In the genomic region with DNA sequence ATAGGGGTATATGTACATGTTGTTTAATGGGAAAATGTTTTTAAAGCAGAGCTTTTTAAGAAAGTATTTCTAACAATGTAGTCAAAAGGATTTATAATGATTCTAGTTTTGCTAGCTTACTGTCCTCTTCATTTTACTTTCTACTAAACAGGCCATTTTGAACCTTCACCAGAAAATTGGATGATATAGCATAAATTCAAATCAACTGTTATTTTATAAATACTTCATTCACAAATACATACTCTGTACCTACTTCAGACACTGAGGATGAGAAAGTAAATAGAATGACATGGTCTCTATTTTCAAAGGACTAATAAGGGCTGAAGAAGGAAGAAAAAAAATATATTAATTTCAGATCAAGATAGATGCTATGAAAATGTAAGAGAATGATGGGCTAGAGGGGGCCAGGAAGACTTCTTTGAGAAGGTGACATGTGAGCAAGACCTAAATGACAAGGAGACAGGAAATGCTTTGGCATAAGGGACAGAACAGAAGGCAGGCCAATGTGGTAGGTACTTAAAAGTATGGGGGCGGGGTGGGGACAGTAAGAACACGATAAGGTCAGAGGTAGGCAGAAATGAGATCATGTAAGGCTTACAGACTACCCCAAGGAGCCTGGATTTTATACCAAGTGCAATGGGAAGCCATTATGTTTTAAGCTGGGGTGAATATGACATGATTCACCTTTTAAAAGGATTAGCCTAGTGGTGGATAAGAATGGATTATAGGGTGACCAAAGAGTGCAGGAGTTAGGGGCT, we compare ENCODE assay signal across 17 cellular contexts. TPM values are rescaled to one million over a fixed set of nuclear protein-coding genes. Genes with fewer than 3 reads are reported as not detected.
DNase-seq lines count a peak whose midpoint lies in the region; ATAC-seq, FAIRE-seq and TF ChIP-seq lines count a peak whose summit lies in the region.
"Had no signal": no experiment of that assay in that cellular context is flagged by ENCODE, and none has a peak within 500 bp of the region (broad histone marks: within the 10 kb centered on the region; RNA-seq: fewer than 3 reads in every experiment).

No MANE protein-coding gene starts in this region.

- no peaks in the 10 kb centered on the region for H3F3A ChIP-seq in PC-3 (ENCODE audit: low read length, unreplicated experiment)

- no peaks in the 10 kb centered on the region for H3K9me1 ChIP-seq in K562 (ENCODE audit: control insufficient read depth, insufficient read depth, low read length)

- H3K9ac ChIP-seq in PC-3 (ENCODE audit: low read length) (no peak overlapping the region), K562 (ENCODE audit: insufficient read depth in 1 of 2, low read depth in 2 of 2, low read length in 2 of 2) (peak overlapping the region in 1 of 2 experiments; percentile 28; a peak in 1 of 4 replicates)

- H3K4me3 ChIP-seq in PC-3 (ENCODE audit: low read length) (no peak overlapping the region), K562 (no peak overlapping the region)
- H3K4me3 ChIP-seq: upper lobe of right lung had no signal

- WGBS in K562 (ENCODE audit: insufficient coverage, low coverage, missing lambda C conversion rate): 21% methylated on average over 2 of the region's 2 CpGs

- peak; percentile 56 for DNase-seq in activated CD8-positive, alpha-beta memory T cell treated with anti-CD3 and anti-CD28 coated beads, Interleukin-2, amount 50 U/mL, for 48 hours
- DNase-seq in activated CD8-positive, alpha-beta memory T cell treated with anti-CD3 and anti-CD28 coated beads for 24 hours: no peak
- DNase-seq in PC-3 (no peak), K562 (ENCODE audit: extremely low read depth in 1 of 4, low spot score in 3 of 4) (peak; percentile 54 to 82 (median 60)), GM10266 (ENCODE audit: extremely low spot score) (no peak), NCI-H1105 treated with DMSO at 0.1 percent for 48 hours (lab: John Stamatoyannopoulos, UW) (no peak), GM19238 (ENCODE audit: insufficient read length, low spot score) (no peak)
- DNase-seq in stimulated activated CD8-positive, alpha-beta memory T cell treated with anti-CD3 and anti-CD28 coated beads, Interleukin-15, amount 100 ng/mL, for 48 hours (ENCODE audit: low read depth in 2 of 2): peak; percentile 19 to 25
- DNase-seq: ACHN; H7; naive thymus-derived CD8-positive, alpha-beta T cell; NCI-H1048; NCI-H510A; upper lobe of right lung had no signal

- no peak for TF ChIP-seq RAD21 in K562 (CRISPR knock-in tag; conservative IDR thresholded peaks at IDR 0.05 in 1 of 2, IDR thresholded peaks at IDR 0.05 in 1 of 2)

- no peak for TF ChIP-seq CTCF in PC-3 (conservative IDR thresholded peaks at IDR 0.05; ENCODE audit: low read depth, low read length)
- no peak for TF ChIP-seq CTCF in K562 (IDR thresholded peaks at IDR 0.05 in 2 of 3, conservative IDR thresholded peaks at IDR 0.05 in 1 of 3; ENCODE audit: insufficient read depth in 2 of 3, low read depth in 1 of 3, low read length in 3 of 3)
- TF ChIP-seq CTCF in GM10266 (IDR thresholded peaks at IDR 0.05; ENCODE audit: control insufficient read depth, insufficient read depth, low read depth, missing control alignments): no peak

- 0 out of 2 replicates have a peak, but pooled peaks have one; percentile 11 for TF ChIP-seq POLR2A in K562 (conservative IDR thresholded peaks at IDR 0.05)

- 0 out of 2 replicates have a peak, but pooled peaks have one; percentile 10 for TF ChIP-seq EP300 in K562 (IDR thresholded peaks at IDR 0.05; ENCODE audit: low read length)

- CTCF ChIA-PET in PC-3 (lab: Charles Lee) (interaction anchor here (0.5 kb wide), 1 partner anchor 183 kb away, joined by 3 read pairs; no protein-coding TSS in a partner anchor), K562 (lab: Yijun Ruan, JAX; ENCODE audit: low intra/inter-chr PET ratio) (no interaction called here)

- in situ Hi-C loops in K562 (cut with MboI): no loop called here

- H3K4me1 ChIP-seq in PC-3 (ENCODE audit: insufficient read depth, low read length) (peaks cover 39% of the 10 kb centered on the region), K562 (replicated peaks in 1 of 2; ENCODE audit: control insufficient read depth in 2 of 2, insufficient read depth in 2 of 2, low read length in 2 of 2) (peaks cover 3 to 27% of the 10 kb centered on the region in 2 experiments)

- H4K20me1 ChIP-seq in PC-3 (ENCODE audit: low read length) (peaks cover 50% of the 10 kb centered on the region), K562 (replicated peaks; ENCODE audit: control insufficient read depth, insufficient read depth, low read length) (peaks cover 9% of the 10 kb centered on the region; the same call in 1 of the 2 replicates)

- H3K9me2 ChIP-seq in PC-3 (replicated peaks; ENCODE audit: low read length): no peaks in the 10 kb centered on the region

- POLR2A ChIA-PET in PC-3 (lab: Charles Lee; ENCODE audit: unreplicated experiment): interaction anchor here (0.9 kb wide), 1 partner anchor 95 kb away, joined by 3 read pairs; no protein-coding TSS in a partner anchor
- POLR2A ChIA-PET in K562 (lab: Yijun Ruan, JAX): interaction anchor here (1.6 to 5.2 kb wide), 2 partner anchors 11 to 19 kb away, joined by 6 to 73 read pairs; no protein-coding TSS in a partner anchor

- ATAC-seq in PC-3 (no peak), K562 (peak; percentile 54)
- ATAC-seq: naive thymus-derived CD8-positive, alpha-beta T cell; right cardiac atrium; upper lobe of right lung had no signal

- H3K27ac ChIP-seq in PC-3 (ENCODE audit: low read length): no peak overlapping the region
- H3K27ac ChIP-seq in K562 (ENCODE audit: extremely low read depth, low read depth, low read length): peak overlapping the region; percentile 42
- H3K27ac ChIP-seq: upper lobe of right lung had no signal

- no peak for FAIRE-seq in K562 (lab: Jason Lieb, UNC)
- FAIRE-seq: frontal cortex, islet of Langerhans had no signal

- no peaks in the 10 kb centered on the region for H3K9me3 ChIP-seq in PC-3 (ENCODE audit: low read length)
- H3K9me3 ChIP-seq in K562 (replicated peaks; ENCODE audit: control insufficient read depth, insufficient read depth, low read depth, low read length): no peaks in the 10 kb centered on the region
- H3K9me3 ChIP-seq: upper lobe of right lung had no signal

- H3K27me3 ChIP-seq in PC-3 (ENCODE audit: low read length) (no peaks in the 10 kb centered on the region), K562 (ENCODE audit: control insufficient read depth in 2 of 2, insufficient read depth in 2 of 2, low read length in 2 of 2) (no peaks in the 10 kb centered on the region)
- H3K27me3 ChIP-seq: upper lobe of right lung had no signal

- intact Hi-C loops in PC-3 (cut with micrococcal nuclease) (no loop called here), K562 (cut with micrococcal nuclease) (loop anchor here (10.0 kb wide), 2 partner anchors 255 to 495 kb away; no protein-coding TSS in a partner anchor)

- H3K79me2 ChIP-seq in PC-3 (ENCODE audit: low read length): peaks cover 82% of the 10 kb centered on the region
- peaks cover 93% of the 10 kb centered on the region for H3K79me2 ChIP-seq in K562 (ENCODE audit: control insufficient read depth, insufficient read depth, low read length)

- BruUV-seq in PC-3 (replicated peaks; lab: Mats Ljungman, UMichigan): no TSS peak
- BruUV-seq in K562 (replicated peaks; lab: Mats Ljungman, UMichigan): no TSS peak

- H2AFZ ChIP-seq in PC-3 (ENCODE audit: low read length) (no peak overlapping the region), K562 (ENCODE audit: low read depth, low read length) (no peak overlapping the region)

- H3K36me3 ChIP-seq in PC-3 (ENCODE audit: low read depth, low read length): peaks cover 22% of the 10 kb centered on the region; the same call in 1 of the 2 replicates
- peaks cover 55% of the 10 kb centered on the region for H3K36me3 ChIP-seq in K562 (ENCODE audit: control insufficient read depth, insufficient read depth, low read length)

- peak overlapping the region; percentile 24; the same call in 1 of the 2 replicates for H3K4me2 ChIP-seq in PC-3 (ENCODE audit: low read length)
- peak overlapping the region; percentile 53 for H3K4me2 ChIP-seq in K562 (ENCODE audit: insufficient read depth, low read length)

TF ChIP-seq in K562, 482 proteins besides CTCF, POLR2A, EP300 and RAD21 (continues in another document):
- TF ChIP-seq, protein P1, sequence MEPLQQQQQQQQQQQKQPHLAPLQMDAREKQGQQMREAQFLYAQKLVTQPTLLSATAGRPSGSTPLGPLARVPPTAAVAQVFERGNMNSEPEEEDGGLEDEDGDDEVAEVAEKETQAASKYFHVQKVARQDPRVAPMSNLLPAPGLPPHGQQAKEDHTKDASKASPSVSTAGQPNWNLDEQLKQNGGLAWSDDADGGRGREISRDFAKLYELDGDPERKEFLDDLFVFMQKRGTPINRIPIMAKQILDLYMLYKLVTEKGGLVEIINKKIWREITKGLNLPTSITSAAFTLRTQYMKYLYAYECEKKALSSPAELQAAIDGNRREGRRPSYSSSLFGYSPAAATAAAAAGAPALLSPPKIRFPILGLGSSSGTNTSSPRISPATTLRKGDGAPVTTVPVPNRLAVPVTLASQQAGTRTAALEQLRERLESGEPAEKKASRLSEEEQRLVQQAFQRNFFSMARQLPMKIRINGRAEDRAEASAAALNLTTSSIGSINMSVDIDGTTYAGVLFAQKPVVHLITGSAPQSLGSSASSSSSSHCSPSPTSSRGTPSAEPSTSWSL (CRISPR knock-in tag; IDR thresholded peaks at IDR 0.05; ENCODE audit: borderline replicate concordance): no peak
- TF ChIP-seq CHD1 (IDR thresholded peaks at IDR 0.05; ENCODE audit: low read length) (no peak), ZNF274 (IDR thresholded peaks at IDR 0.05; ENCODE audit: borderline replicate concordance, low read depth, low read length) (no peak), NFRKB (IDR thresholded peaks at IDR 0.05; ENCODE audit: low read depth) (no peak), PYGO2 (tag; IDR thresholded peaks at IDR 0.05) (no peak)

RNA-seq across cellular contexts. Expression of a gene that starts 5.2 kb away (rescaled TPM):
- total RNA-seq in PC-3 (2014; rRNA removed): 55.2 and 66.0 TPM in 2 replicates
- total RNA-seq in K562 (2011; cell fraction: chromatin; rRNA removed; ENCODE audit: low replicate concordance): 53.3 and 184 TPM in 2 replicates
- 23.0 and 32.8 TPM in 2 replicates for total RNA-seq in K562 (2011; cell fraction: nucleolus; rRNA removed)
- total RNA-seq in K562 (2011; cell fraction: nucleoplasm; rRNA removed): 75.4 and 125 TPM in 2 replicates
- 61.4 and 71.7 TPM in 2 replicates for total RNA-seq in K562 (2014; rRNA removed)
- 160 and 179 TPM in 2 replicates for total RNA-seq in K562 (2014; rRNA removed; fragmentation: Illumina TruSeq; extraction: Trizol)
- 134 and 151 TPM in 2 replicates for total RNA-seq in K562 (2015; rRNA removed; fragmentation: Illumina TruSeq; extraction: Trizol)
- 134 and 150 TPM in 2 replicates for total RNA-seq in K562 (2021)
- polyA plus RNA-seq in K562 (2011; rRNA removed): 70.1 and 106 TPM in 2 replicates
- 16.2 and 27.0 TPM in 2 replicates for polyA plus RNA-seq in K562 (2011; cell fraction: cytosol; rRNA removed)
- 20.3 and 26.6 TPM in 2 replicates for polyA plus RNA-seq in K562 (2011; cell fraction: nucleus; rRNA removed)
- polyA plus RNA-seq in K562 (2012): 86.7 and 97.4 TPM in 2 replicates
- polyA plus RNA-seq in K562 (2014; fragmentation: Illumina TruSeq; extraction: Trizol): 113 and 133 TPM in 2 replicates
- polyA plus RNA-seq in K562 (2014; fragmentation: Nextera tagmentation; extraction: Ambion mirVana): 10 to 100 TPM; 41.1 to 56.6 TPM
- polyA plus RNA-seq in K562 (2014; rRNA removed): 79.6 and 90.7 TPM in 2 replicates
- 158 and 163 TPM in 2 replicates for polyA minus RNA-seq in K562 (2011; rRNA and poly(A)+ RNA removed)
- 86.7 and 104 TPM in 2 replicates for polyA minus RNA-seq in K562 (2011; cell fraction: cytosol; rRNA and poly(A)+ RNA removed)
- 62.3 and 99.6 TPM in 2 replicates for polyA minus RNA-seq in K562 (2011; cell fraction: nucleus; rRNA and poly(A)+ RNA removed)

Comparison
In these comparisons a context has a peak if more than half of its experiments do, and no peak if none do; other contexts are left out.
1. DNase-seq: peak in activated CD8-positive, alpha-beta memory T cell treated with anti-CD3 and anti-CD28 coated beads, Interleukin-2, amount 50 U/mL, for 48 hours (single experiment), K562 (4 of 4) and stimulated activated CD8-positive, alpha-beta memory T cell treated with anti-CD3 and anti-CD28 coated beads, Interleukin-15, amount 100 ng/mL, for 48 hours (2 of 2); none in activated CD8-positive, alpha-beta memory T cell treated with anti-CD3 and anti-CD28 coated beads for 24 hours (single experiment), PC-3 (single experiment), GM10266 (single experiment), NCI-H1105 treated with DMSO at 0.1 percent for 48 hours (single experiment) and GM19238 (single experiment).